ENCODE assay signal across 22 cellular contexts in the genomic region with DNA sequence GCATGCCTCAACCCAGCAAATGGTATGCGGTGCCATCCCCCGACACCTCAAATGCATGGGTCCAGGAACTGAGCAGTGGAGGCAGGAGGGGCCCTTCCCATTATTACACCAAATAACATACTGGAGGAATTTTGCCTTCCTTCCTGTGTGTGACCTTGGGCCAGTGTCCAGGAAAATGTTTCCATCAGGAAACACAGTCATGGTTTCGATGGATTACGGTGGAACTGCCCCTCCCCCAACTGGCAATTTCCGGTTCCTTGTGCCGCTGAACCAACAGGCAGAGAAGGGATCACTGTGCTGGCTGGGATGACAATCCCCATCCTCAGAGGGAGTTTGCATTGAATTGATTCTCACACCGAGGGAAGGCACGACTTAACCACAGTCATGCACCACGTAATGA. TPM values are rescaled to one million over a fixed set of nuclear protein-coding genes. Genes with fewer than 3 reads are reported as not detected.
DNase-seq lines count a peak whose midpoint lies in the region; ATAC-seq and TF ChIP-seq lines count a peak whose summit lies in the region.
"Had no signal": no experiment of that assay in that cellular context is flagged by ENCODE, and none has a peak within 500 bp of the region (broad histone marks: within the 10 kb centered on the region; RNA-seq: fewer than 3 reads in every experiment).

No MANE protein-coding gene starts in this region.

- peaks cover 27 to 59% (median 35%) of the 10 kb centered on the region in 3 donors for H3K4me1 ChIP-seq in esophagus squamous epithelium
- H3K4me1 ChIP-seq in neural progenitor cell = peaks cover 7% of the 10 kb centered on the region
- H3K4me1 ChIP-seq: pancreas had no signal

- ATAC-seq in left cardiac atrium (peak; percentile 23 to 25), Right ventricle myocardium inferior (no peak), HG03135 (IDR thresholded peaks at IDR 0.05; ENCODE audit: unreplicated experiment) (no peak), HG03469 (IDR thresholded peaks at IDR 0.05; ENCODE audit: unreplicated experiment) (no peak)
- ATAC-seq: Panc1 had no signal

- H3K9me3 Mint-ChIP-seq in neural progenitor cell = no peaks in the 10 kb centered on the region

- TF ChIP-seq CTCF in esophagus squamous epithelium (IDR thresholded peaks at IDR 0.05) = no peak
- no peak for TF ChIP-seq CTCF in neural progenitor cell (IDR thresholded peaks at IDR 0.05)

- peaks cover 10% of the 10 kb centered on the region for H3K4me1 Mint-ChIP-seq in neural progenitor cell

- no peak overlapping the region for H3K4me3 Mint-ChIP-seq in neural progenitor cell

- H3K27ac ChIP-seq in esophagus squamous epithelium (peak overlapping the region; percentile 80 to 96 (median 90)), neural progenitor cell (no peak overlapping the region)
- H3K27ac ChIP-seq: pancreas had no signal

- H3K4me3 ChIP-seq in esophagus squamous epithelium (no peak overlapping the region), neural progenitor cell (no peak overlapping the region)
- H3K4me3 ChIP-seq: pancreas had no signal

- H3K36me3 Mint-ChIP-seq in neural progenitor cell = no peaks in the 10 kb centered on the region

- H3K27me3 ChIP-seq in esophagus squamous epithelium = no peaks in the 10 kb centered on the region
- H3K27me3 ChIP-seq in neural progenitor cell = no peaks in the 10 kb centered on the region
- H3K27me3 ChIP-seq: pancreas had no signal

- DNase-seq in left cardiac atrium = peak; percentile 69
- DNase-seq in Right ventricle myocardium inferior (ENCODE audit: missing footprints) = no peak
- no peak for DNase-seq in esophagus squamous epithelium (lab: John Stamatoyannopoulos, UW)
- DNase-seq in mesenteric fat pad (ENCODE audit: low spot score) = peak; percentile 89
- DNase-seq in activated gamma-delta T cell treated with Interleukin-2 at 50 U/mL for 16 hours = no peak
- DNase-seq in neural progenitor cell (ENCODE audit: low spot score) = no peak
- DNase-seq: activated CD4-positive, alpha-beta T cell treated with anti-CD3 and anti-CD28 coated beads for 4 hours; activated gamma-delta T cell; amygdala; C1 segment of cervical spinal cord; cerebellar nuclear complex; DMS153; NCI-H1436 treated with DMSO at 0.1 percent for 48 hours; NCI-H82; pancreas; SW 1271 had no signal

- no peak for TF ChIP-seq POLR2A in esophagus squamous epithelium (IDR thresholded peaks at IDR 0.05)

- H3K27me3 Mint-ChIP-seq in neural progenitor cell (ENCODE audit: insufficient read depth, low read depth) = peaks cover 4% of the 10 kb centered on the region

- no peak overlapping the region for H3K27ac Mint-ChIP-seq in neural progenitor cell

- WGBS in esophagus squamous epithelium, 2 donors = 62 to 89% methylated on average over 5 to 6 of the region's 9 CpGs

- no peaks in the 10 kb centered on the region for H3F3A ChIP-seq in neural progenitor cell (ENCODE audit: low read depth)

- H4K20me1 ChIP-seq in neural progenitor cell (ENCODE audit: low read depth) = no peaks in the 10 kb centered on the region

- H3K4me2 ChIP-seq in neural progenitor cell = no peak overlapping the region

- no peaks in the 10 kb centered on the region for H3K9me3 ChIP-seq in esophagus squamous epithelium
- no peaks in the 10 kb centered on the region for H3K9me3 ChIP-seq in neural progenitor cell (ENCODE audit: low read depth)
- H3K9me3 ChIP-seq: pancreas had no signal

- no peak overlapping the region for H2AFZ ChIP-seq in neural progenitor cell (replicated peaks)

- no peak overlapping the region for H3K9ac ChIP-seq in neural progenitor cell

- H3K79me2 ChIP-seq in neural progenitor cell (ENCODE audit: low read depth) = no peaks in the 10 kb centered on the region

- H3K36me3 ChIP-seq in esophagus squamous epithelium (no peaks in the 10 kb centered on the region), neural progenitor cell (no peaks in the 10 kb centered on the region)
- H3K36me3 ChIP-seq: pancreas had no signal

- intact Hi-C loops in left cardiac atrium (cut with DNase I) (no loop called here), Right ventricle myocardium inferior (cut with DNase I) (no loop called here), esophagus squamous epithelium (cut with DNase I) (no loop called here)

RNA-seq across cellular contexts. Expression of gene CDC42BPB, which starts 9.1 kb away (rescaled TPM):
- total RNA-seq in left cardiac atrium (10 to 100 TPM; 57.3 to 79.2 TPM), Right ventricle myocardium inferior (68.9 TPM), esophagus squamous epithelium (10 to 100 TPM; 43.7 to 98.2 (median 81.2) TPM), mesenteric fat pad (99.6 TPM), neural progenitor cell (ENCODE audit: low replicate concordance) (48.2 and 78.7 TPM in 2 replicates)

RNA-seq across cellular contexts. Expression of gene LBHD2, which starts 17.6 kb away (rescaled TPM):
- under 1 TPM in 1 of 2 donors, not detected in 1; 0.47 TPM for total RNA-seq in left cardiac atrium
- total RNA-seq in Right ventricle myocardium inferior = not detected
- total RNA-seq in esophagus squamous epithelium = 1 to 10 TPM in 1 of 4 donors, not detected in 3; 1.1 TPM
- 3.1 TPM for total RNA-seq in mesenteric fat pad
- total RNA-seq in neural progenitor cell (ENCODE audit: low replicate concordance) = not detected in 2 replicates
- total RNA-seq: frontal cortex, M059J, mammary epithelial cell, pancreas had no signal

RNA-seq across cellular contexts. Expression of gene EXOC3L4, which starts 28.1 kb away (rescaled TPM):
- under 1 TPM; 0.91 to 0.92 TPM for total RNA-seq in left cardiac atrium
- 1.2 TPM for total RNA-seq in Right ventricle myocardium inferior
- under 1 TPM in 1 of 4 donors, not detected in 3; 1.00 TPM for total RNA-seq in esophagus squamous epithelium
- total RNA-seq in mesenteric fat pad = 2.0 TPM
- total RNA-seq in neural progenitor cell (ENCODE audit: low replicate concordance) = not detected in 2 replicates
- total RNA-seq: M059J, mammary epithelial cell had no signal

RNA-seq across cellular contexts. Expression of gene TNFAIP2, which starts 56.9 kb away (rescaled TPM):
- total RNA-seq in left cardiac atrium (10 to 100 TPM; 60.2 to 72.0 TPM), Right ventricle myocardium inferior (56.5 TPM), esophagus squamous epithelium (100 to 1,000 TPM in 3 of 4 donors, 10 to 100 TPM in 1; 36.6 to 163 (median 130) TPM), mesenteric fat pad (211 TPM), neural progenitor cell (ENCODE audit: low replicate concordance) (5.3 and 14.0 TPM in 2 replicates)

Comparison
In these comparisons a context has a peak if more than half of its experiments do, and no peak if none do; other contexts are left out.
1. ATAC-seq: peak in left cardiac atrium (2 of 2); none in Right ventricle myocardium inferior (single experiment), HG03135 (single experiment) and HG03469 (single experiment).
2. DNase-seq: peak in left cardiac atrium (single experiment) and mesenteric fat pad (single experiment); none in Right ventricle myocardium inferior (single experiment), esophagus squamous epithelium (single experiment), activated gamma-delta T cell treated with Interleukin-2 at 50 U/mL for 16 hours (single experiment) and neural progenitor cell (single experiment).